8 cellular contexts compared by ENCODE assay signal in genomic region chr9:19934301-19934868, GRCh38.
DNase-seq lines count a peak whose midpoint lies in the region; ATAC-seq and TF ChIP-seq lines count a peak whose summit lies in the region.

No MANE protein-coding gene starts in this region.

- peak; percentile 6 for TF ChIP-seq CTCF in astrocyte of the cerebellum (IDR thresholded peaks at IDR 0.05; ENCODE audit: low read depth, low read length, missing control alignments)
- TF ChIP-seq CTCF in retinal pigment epithelial cell (conservative IDR thresholded peaks at IDR 0.05; ENCODE audit: low read depth, low read length) = peak; percentile 11

- in situ Hi-C loops in astrocyte of the cerebellum (cut with HindIII; ENCODE audit: low sequenced_read_pairs) = no loop called here

- H3K9me3 ChIP-seq in ES-I3 (ENCODE audit: control insufficient read depth, insufficient read depth, low read length) = no peaks in the 10 kb centered on the region
- H3K9me3 ChIP-seq in iPS-18a (ENCODE audit: control insufficient read depth, low read depth, low read length) = no peaks in the 10 kb centered on the region

- H3K36me3 ChIP-seq in ES-I3 (ENCODE audit: insufficient read depth, low read length) (no peaks in the 10 kb centered on the region), iPS-18a (ENCODE audit: control insufficient read depth, low read depth, low read length) (no peaks in the 10 kb centered on the region)

- H3K27me3 ChIP-seq in iPS-18a (ENCODE audit: control insufficient read depth, insufficient read depth, low read length) = peaks cover 27% of the 10 kb centered on the region

- DNase-seq in astrocyte of the cerebellum (ENCODE audit: low read depth) (no peak), retinal pigment epithelial cell (ENCODE audit: low read depth) (no peak), NCI-H1417 (lab: John Stamatoyannopoulos, UW) (no peak)
- no peak for DNase-seq in activated effector memory CD4-positive, alpha-beta T cell treated with Interleukin-2 at 50 U/mL for 16 hours

- H3K4me3 ChIP-seq in astrocyte of the cerebellum (ENCODE audit: low read depth, low read length) (peak overlapping the region; percentile 45), iPS-18a (ENCODE audit: low read length) (peak overlapping the region; percentile 41), retinal pigment epithelial cell (ENCODE audit: low read length) (peak overlapping the region; percentile 50)

- H3K4me1 ChIP-seq in ES-I3 (ENCODE audit: insufficient read depth, low read length) = no peaks in the 10 kb centered on the region
- peaks cover 7% of the 10 kb centered on the region for H3K4me1 ChIP-seq in iPS-18a (ENCODE audit: control insufficient read depth, low read depth, low read length)

- no peak overlapping the region for H3K27ac ChIP-seq in iPS-18a (ENCODE audit: low read length)

- ATAC-seq in HG02759 (IDR thresholded peaks at IDR 0.05; ENCODE audit: unreplicated experiment) (no peak), HG03520 (IDR thresholded peaks at IDR 0.05; ENCODE audit: unreplicated experiment) (no peak)

- H3K9ac ChIP-seq in ES-I3 (ENCODE audit: low read depth, low read length) (peak overlapping the region; percentile 45; the same call in 1 of the 2 replicates), iPS-18a (ENCODE audit: low read length) (peak overlapping the region; percentile 37)
